In the genomic region with DNA sequence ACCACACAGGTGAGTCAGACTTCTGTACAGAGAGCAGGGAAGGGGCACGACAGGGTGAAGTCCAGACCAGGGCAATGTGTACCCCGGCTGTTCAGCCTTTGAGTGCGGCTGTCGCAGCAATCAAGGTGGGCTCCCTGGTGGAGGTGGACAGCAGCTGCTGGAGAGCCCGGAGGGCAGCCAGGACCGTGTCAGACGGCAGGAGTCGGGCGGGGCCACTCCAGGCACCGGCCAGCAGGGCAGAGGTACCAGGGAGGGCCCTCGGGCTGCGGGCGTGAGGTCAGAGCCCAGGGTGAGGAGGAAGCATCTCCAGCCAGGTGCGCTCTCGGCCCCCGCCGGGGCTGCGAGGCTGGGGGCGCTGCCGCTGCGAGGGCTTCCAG, we compare ENCODE assay signal across 8 cellular contexts. TPM values are rescaled to one million over a fixed set of nuclear protein-coding genes. Genes with fewer than 3 reads are reported as not detected.
A peak's percentile ranks its signal among the peaks of the same experiment; 100 is the strongest.
DNase-seq lines count a peak whose midpoint lies in the region; ATAC-seq, FAIRE-seq and TF ChIP-seq lines count a peak whose summit lies in the region.

No MANE protein-coding gene starts in this region.

- H3K4me3 Mint-ChIP-seq in MCF 10A (ENCODE audit: unreplicated experiment): peak overlapping the region; percentile 90

- POLR2A ChIA-PET in MCF 10A (lab: Yijun Ruan, JAX) (interaction anchor here (1.1 to 6.1 kb wide), 11 partner anchors 8 to 70 kb away, joined by 3 to 73 read pairs (median 13); a partner anchor contains a TSS), HepG2 (lab: Yijun Ruan, JAX) (interaction anchor here (1.1 to 18.6 kb wide), 6 partner anchors 4 to 29 kb away, joined by 3 to 722 read pairs (median 47); a partner anchor contains a TSS)

- TF ChIP-seq CTCF in 22Rv1 (IDR thresholded peaks at IDR 0.05) (no peak), MCF 10A (IDR thresholded peaks at IDR 0.05; ENCODE audit: unreplicated experiment) (no peak), HepG2 (CRISPR knock-in tag; IDR thresholded peaks at IDR 0.05) (no peak), thyroid gland (IDR thresholded peaks at IDR 0.05) (peak in 1 of 6 experiments; percentile 24)

- intact Hi-C loops in MCF 10A (cut with micrococcal nuclease): loop anchor here (1.0 kb wide), 1 partner anchor 23 kb away; no protein-coding TSS in a partner anchor
- intact Hi-C loops in HepG2 (cut with micrococcal nuclease; ENCODE audit: unreplicated experiment): no loop called here
- intact Hi-C loops in thyroid gland (cut with DNase I): no loop called here

- TF ChIP-seq RAD21 in HepG2 (CRISPR knock-in tag; IDR thresholded peaks at IDR 0.05): peak; percentile 58

- in situ Hi-C loops in HepG2 (cut with HindIII; ENCODE audit: extremely low pct_ligation_motif_present, low pct_unique_long_range_greater_than_20kb): no loop called here

- TF ChIP-seq POLR2A in HepG2 (IDR thresholded peaks at IDR 0.05; ENCODE audit: insufficient read depth in 1 of 2, low read depth in 2 of 2, low read length in 2 of 2) (no peak), thyroid gland (IDR thresholded peaks at IDR 0.05) (no peak)

- H3K4me1 Mint-ChIP-seq in MCF 10A (ENCODE audit: insufficient read depth, unreplicated experiment): peaks cover 19% of the 10 kb centered on the region

- H3K9ac ChIP-seq in HepG2 (ENCODE audit: insufficient read depth, low read depth, low read length): peak overlapping the region; percentile 93

- H3K27ac Mint-ChIP-seq in MCF 10A (ENCODE audit: low read depth, unreplicated experiment): no peak overlapping the region

- H3K9me3 Mint-ChIP-seq in MCF 10A (ENCODE audit: unreplicated experiment): no peaks in the 10 kb centered on the region

- H3K4me3 ChIP-seq in HepG2 (replicated peaks in 1 of 3; ENCODE audit: insufficient read depth in 1 of 3, low read depth in 2 of 3, low read length in 3 of 3) (peak overlapping the region; percentile 52 to 83 (median 71)), thyroid gland (replicated peaks in 1 of 3) (peak overlapping the region; percentile 18 to 59 (median 25))

- no peaks in the 10 kb centered on the region; a peak in 1 of 5 replicates for H3K27me3 ChIP-seq in HepG2 (ENCODE audit: control insufficient read depth in 1 of 2, insufficient read depth in 2 of 2, low read length in 2 of 2)
- no peaks in the 10 kb centered on the region for H3K27me3 ChIP-seq in thyroid gland

- DNase-seq in LoVo (ENCODE audit: low spot score) (peak; percentile 64), MCF 10A (ENCODE audit: unreplicated experiment) (peak; percentile 81), HepG2 (ENCODE audit: low spot score) (peak; percentile 74), thyroid gland (peak; percentile 62 to 64), NCI-H2227 (lab: John Stamatoyannopoulos, UW; ENCODE audit: unreplicated experiment) (no peak)

- peaks cover 36% of the 10 kb centered on the region for H3K79me2 ChIP-seq in HepG2 (ENCODE audit: insufficient read depth, low read length)

- H3K9me3 ChIP-seq in HepG2 (ENCODE audit: low read length) (no peaks in the 10 kb centered on the region), thyroid gland (no peaks in the 10 kb centered on the region)

- peaks cover 9 to 23% of the 10 kb centered on the region in 2 experiments for H3K36me3 ChIP-seq in HepG2 (replicated peaks in 1 of 2; ENCODE audit: control insufficient read depth in 1 of 2, insufficient read depth in 2 of 2, low read length in 2 of 2)
- peaks cover 20 to 29% of the 10 kb centered on the region in 2 donors for H3K36me3 ChIP-seq in thyroid gland

- FAIRE-seq in HepG2 (lab: Jason Lieb, UNC): no peak

- H3K27ac ChIP-seq in 22Rv1 (peak overlapping the region; percentile 98), HepG2 (ENCODE audit: extremely low read length, insufficient read depth, low read length) (peak overlapping the region; percentile 87), thyroid gland (peak overlapping the region; percentile 86 to 97 (median 87))

- H3K36me3 Mint-ChIP-seq in MCF 10A (ENCODE audit: insufficient read depth, unreplicated experiment): peaks cover 39% of the 10 kb centered on the region

- CTCF ChIA-PET in MCF 10A (lab: Yijun Ruan, JAX) (interaction anchor here (1.0 kb wide), 1 partner anchor 71 kb away, joined by 4 read pairs; no protein-coding TSS in a partner anchor), HepG2 (lab: Yijun Ruan, JAX; ENCODE audit: low intra/inter-chr PET ratio, low total read pairs) (interaction anchor here (1.9 kb wide), 1 partner anchor 29 kb away, joined by 4 read pairs; no protein-coding TSS in a partner anchor)

- no peaks in the 10 kb centered on the region for H3K27me3 Mint-ChIP-seq in MCF 10A (ENCODE audit: insufficient read depth, unreplicated experiment)

- peaks cover 32% of the 10 kb centered on the region for H4K20me1 ChIP-seq in HepG2 (ENCODE audit: insufficient read depth, low read length)

- TSS peak; percentile 88 for BruUV-seq in MCF 10A (replicated peaks; lab: Mats Ljungman, UMichigan)
- TSS peak; percentile 94 for BruUV-seq in HepG2 (replicated peaks; lab: Mats Ljungman, UMichigan)

- ATAC-seq in GM19324 (IDR thresholded peaks at IDR 0.05; ENCODE audit: low FRiP score, unreplicated experiment) (peak; percentile 13), HepG2 (peak; percentile 27), GM19463 (IDR thresholded peaks at IDR 0.05; ENCODE audit: unreplicated experiment) (no peak)

- H3K4me1 ChIP-seq in HepG2 (ENCODE audit: insufficient read depth, low read length) (peaks cover 75% of the 10 kb centered on the region), thyroid gland (peaks cover 36 to 47% of the 10 kb centered on the region in 2 donors)

- TF ChIP-seq EP300 in HepG2 (IDR thresholded peaks at IDR 0.05; ENCODE audit: low read depth in 2 of 2, low read length in 2 of 2) (no peak; a peak in 1 of 4 replicates), HepG2 (CRISPR knock-in tag; IDR thresholded peaks at IDR 0.05; ENCODE audit: borderline replicate concordance) (no peak)

- H3K4me2 ChIP-seq in HepG2 (ENCODE audit: low read depth, low read length): peak overlapping the region; percentile 99

- 0% methylated on average over 5 of the region's 21 CpGs for WGBS in HepG2 (ENCODE audit: low lambda C conversion rate)
- WGBS in thyroid gland, 2 donors: 6 to 53% methylated on average over 2 to 9 of the region's 21 CpGs

- no peak overlapping the region for H2AFZ ChIP-seq in HepG2 (ENCODE audit: low read length)

RNA-seq across cellular contexts. Expression of a gene that starts 0.8 kb away (rescaled TPM):
- 56.3 and 73.5 TPM in 2 replicates for total RNA-seq in MCF 10A (2022)
- 18.2 and 31.2 TPM in 2 replicates for total RNA-seq in HepG2 (2016; rRNA removed; fragmentation: Illumina TruSeq; extraction: Trizol)
- total RNA-seq in HepG2 (2016; cell fraction: cytosol; rRNA removed; fragmentation: Illumina TruSeq; extraction: Trizol; ENCODE audit: low read depth): 12.4 and 12.6 TPM in 2 replicates
- total RNA-seq in HepG2 (2016; cell fraction: insoluble cytoplasmic fraction; rRNA removed; fragmentation: Illumina TruSeq; extraction: Trizol): 17.3 and 32.7 TPM in 2 replicates
- total RNA-seq in HepG2 (2016; cell fraction: membrane; rRNA removed; fragmentation: Illumina TruSeq; extraction: Trizol): 27.1 and 31.2 TPM in 2 replicates
- total RNA-seq in HepG2 (2016; cell fraction: nucleus; rRNA removed; fragmentation: Illumina TruSeq; extraction: Trizol): 24.6 and 30.5 TPM in 2 replicates
- 21.6 and 24.1 TPM in 2 replicates for polyA plus RNA-seq in HepG2 (2011; rRNA removed)
- polyA plus RNA-seq in HepG2 (2011; cell fraction: cytosol; rRNA removed): 21.4 and 47.8 TPM in 2 replicates
- polyA plus RNA-seq in HepG2 (2011; cell fraction: nucleus; rRNA removed): 121 and 136 TPM in 2 replicates
- polyA plus RNA-seq in HepG2 (2012): 22.6 and 36.4 TPM in 2 replicates
- polyA plus RNA-seq in HepG2 (2016; cell fraction: cytosol; fragmentation: Illumina TruSeq; extraction: Trizol; ENCODE audit: low read depth): 7.3 and 9.3 TPM in 2 replicates
- 21.4 and 25.4 TPM in 2 replicates for polyA plus RNA-seq in HepG2 (2016; cell fraction: insoluble cytoplasmic fraction; fragmentation: Illumina TruSeq; extraction: Trizol; ENCODE audit: low read depth)
- polyA plus RNA-seq in HepG2 (2016; cell fraction: membrane; fragmentation: Illumina TruSeq; extraction: Trizol; ENCODE audit: low read depth): 17.2 and 17.8 TPM in 2 replicates
- polyA plus RNA-seq in HepG2 (2016; cell fraction: nucleus; fragmentation: Illumina TruSeq; extraction: Trizol; ENCODE audit: insufficient read depth, low read depth): 62.7 and 63.0 TPM in 2 replicates
- polyA minus RNA-seq in HepG2 (2011; rRNA and poly(A)+ RNA removed; ENCODE audit: low replicate concordance): 8.8 and 50.3 TPM in 2 replicates
- polyA minus RNA-seq in HepG2 (2011; cell fraction: cytosol; rRNA and poly(A)+ RNA removed): 23.0 and 37.5 TPM in 2 replicates
- 17.0 and 22.8 TPM in 2 replicates for polyA minus RNA-seq in HepG2 (2011; cell fraction: nucleus; rRNA and poly(A)+ RNA removed)
- 100 to 1,000 TPM in 1 of 4 donors, 10 to 100 TPM in 3; 45.4 to 108 (median 73.2) TPM for total RNA-seq in thyroid gland

RNA-seq across cellular contexts. Expression of a gene that starts 41.3 kb away (rescaled TPM):
- total RNA-seq in MCF 10A (2022) (70.7 and 107 TPM in 2 replicates), HepG2 (2016; rRNA removed; fragmentation: Illumina TruSeq; extraction: Trizol) (19.6 and 44.7 TPM in 2 replicates), thyroid gland (100 to 1,000 TPM in 3 of 4 donors, 10 to 100 TPM in 1; 50.3 to 244 (median 154) TPM)
- total RNA-seq in HepG2 (2016; cell fraction: cytosol; rRNA removed; fragmentation: Illumina TruSeq; extraction: Trizol; ENCODE audit: low read depth): 22.4 and 24.2 TPM in 2 replicates
- total RNA-seq in HepG2 (2016; cell fraction: insoluble cytoplasmic fraction; rRNA removed; fragmentation: Illumina TruSeq; extraction: Trizol): 18.8 and 46.8 TPM in 2 replicates
- total RNA-seq in HepG2 (2016; cell fraction: membrane; rRNA removed; fragmentation: Illumina TruSeq; extraction: Trizol): 27.6 and 29.9 TPM in 2 replicates
- 35.5 and 40.6 TPM in 2 replicates for total RNA-seq in HepG2 (2016; cell fraction: nucleus; rRNA removed; fragmentation: Illumina TruSeq; extraction: Trizol)
- polyA plus RNA-seq in HepG2 (2011; rRNA removed): 17.2 and 20.2 TPM in 2 replicates
- polyA plus RNA-seq in HepG2 (2011; cell fraction: cytosol; rRNA removed): 16.7 and 25.6 TPM in 2 replicates
- 44.2 and 48.8 TPM in 2 replicates for polyA plus RNA-seq in HepG2 (2011; cell fraction: nucleus; rRNA removed)
- polyA plus RNA-seq in HepG2 (2012): 9.4 and 10.2 TPM in 2 replicates
- 25.8 and 29.9 TPM in 2 replicates for polyA plus RNA-seq in HepG2 (2016; cell fraction: cytosol; fragmentation: Illumina TruSeq; extraction: Trizol; ENCODE audit: low read depth)
- polyA plus RNA-seq in HepG2 (2016; cell fraction: insoluble cytoplasmic fraction; fragmentation: Illumina TruSeq; extraction: Trizol; ENCODE audit: low read depth): 22.7 and 25.1 TPM in 2 replicates
- polyA plus RNA-seq in HepG2 (2016; cell fraction: membrane; fragmentation: Illumina TruSeq; extraction: Trizol; ENCODE audit: low read depth): 26.9 and 27.0 TPM in 2 replicates
- 89.1 and 100 TPM in 2 replicates for polyA plus RNA-seq in HepG2 (2016; cell fraction: nucleus; fragmentation: Illumina TruSeq; extraction: Trizol; ENCODE audit: insufficient read depth, low read depth)
- polyA minus RNA-seq in HepG2 (2011; rRNA and poly(A)+ RNA removed; ENCODE audit: low replicate concordance): 6.9 and 14.7 TPM in 2 replicates
- 4.4 and 5.2 TPM in 2 replicates for polyA minus RNA-seq in HepG2 (2011; cell fraction: cytosol; rRNA and poly(A)+ RNA removed)
- 4.5 and 4.7 TPM in 2 replicates for polyA minus RNA-seq in HepG2 (2011; cell fraction: nucleus; rRNA and poly(A)+ RNA removed)

RNA-seq across cellular contexts. Expression of a gene that starts 41.5 kb away (rescaled TPM):
- total RNA-seq in MCF 10A (2022) (16.6 and 18.2 TPM in 2 replicates), HepG2 (2016; rRNA removed; fragmentation: Illumina TruSeq; extraction: Trizol) (6.6 and 15.8 TPM in 2 replicates), thyroid gland (10 to 100 TPM; 25.5 to 60.5 (median 52.2) TPM)
- total RNA-seq in HepG2 (2016; cell fraction: cytosol; rRNA removed; fragmentation: Illumina TruSeq; extraction: Trizol; ENCODE audit: low read depth): 1.5 and 3.0 TPM in 2 replicates
- total RNA-seq in HepG2 (2016; cell fraction: insoluble cytoplasmic fraction; rRNA removed; fragmentation: Illumina TruSeq; extraction: Trizol): 6.8 and 15.6 TPM in 2 replicates
- 6.4 and 10.5 TPM in 2 replicates for total RNA-seq in HepG2 (2016; cell fraction: membrane; rRNA removed; fragmentation: Illumina TruSeq; extraction: Trizol)
- total RNA-seq in HepG2 (2016; cell fraction: nucleus; rRNA removed; fragmentation: Illumina TruSeq; extraction: Trizol): 10.6 and 14.2 TPM in 2 replicates
- polyA plus RNA-seq in HepG2 (2011; rRNA removed): 7.8 and 9.5 TPM in 2 replicates
- polyA plus RNA-seq in HepG2 (2011; cell fraction: cytosol; rRNA removed): 5.9 and 6.1 TPM in 2 replicates
- 25.1 and 26.7 TPM in 2 replicates for polyA plus RNA-seq in HepG2 (2011; cell fraction: nucleus; rRNA removed)
- polyA plus RNA-seq in HepG2 (2012): 9.4 and 10.0 TPM in 2 replicates
- 2.9 and 3.3 TPM in 2 replicates for polyA plus RNA-seq in HepG2 (2016; cell fraction: cytosol; fragmentation: Illumina TruSeq; extraction: Trizol; ENCODE audit: low read depth)
- polyA plus RNA-seq in HepG2 (2016; cell fraction: insoluble cytoplasmic fraction; fragmentation: Illumina TruSeq; extraction: Trizol; ENCODE audit: low read depth): 6.1 and 6.8 TPM in 2 replicates
- 5.6 and 6.9 TPM in 2 replicates for polyA plus RNA-seq in HepG2 (2016; cell fraction: membrane; fragmentation: Illumina TruSeq; extraction: Trizol; ENCODE audit: low read depth)
- polyA plus RNA-seq in HepG2 (2016; cell fraction: nucleus; fragmentation: Illumina TruSeq; extraction: Trizol; ENCODE audit: insufficient read depth, low read depth): 26.3 and 30.4 TPM in 2 replicates
- polyA minus RNA-seq in HepG2 (2011; rRNA and poly(A)+ RNA removed; ENCODE audit: low replicate concordance): 5.8 and 12.8 TPM in 2 replicates
- 5.7 and 7.1 TPM in 2 replicates for polyA minus RNA-seq in HepG2 (2011; cell fraction: cytosol; rRNA and poly(A)+ RNA removed)
- 3.4 and 4.5 TPM in 2 replicates for polyA minus RNA-seq in HepG2 (2011; cell fraction: nucleus; rRNA and poly(A)+ RNA removed)

RNA-seq across cellular contexts. Expression of a gene that starts 52.8 kb away (rescaled TPM):
- total RNA-seq in MCF 10A (2022) (not detected in 2 replicates), HepG2 (2016; rRNA removed; fragmentation: Illumina TruSeq; extraction: Trizol) (not detected in 2 replicates), thyroid gland (not detected)
- total RNA-seq in HepG2 (2016; cell fraction: cytosol; rRNA removed; fragmentation: Illumina TruSeq; extraction: Trizol; ENCODE audit: low read depth): not detected in 2 replicates
- total RNA-seq in HepG2 (2016; cell fraction: insoluble cytoplasmic fraction; rRNA removed; fragmentation: Illumina TruSeq; extraction: Trizol): not detected in 2 replicates
- not detected in 2 replicates for total RNA-seq in HepG2 (2016; cell fraction: membrane; rRNA removed; fragmentation: Illumina TruSeq; extraction: Trizol)
- total RNA-seq in HepG2 (2016; cell fraction: nucleus; rRNA removed; fragmentation: Illumina TruSeq; extraction: Trizol): not detected in 2 replicates
- polyA plus RNA-seq in HepG2 (2011; rRNA removed): not detected in 2 replicates
- not detected in 2 replicates for polyA plus RNA-seq in HepG2 (2011; cell fraction: cytosol; rRNA removed)
- not detected in 2 replicates for polyA plus RNA-seq in HepG2 (2011; cell fraction: nucleus; rRNA removed)
- not detected in 2 replicates for polyA plus RNA-seq in HepG2 (2012)
- not detected in 2 replicates for polyA plus RNA-seq in HepG2 (2016; cell fraction: cytosol; fragmentation: Illumina TruSeq; extraction: Trizol; ENCODE audit: low read depth)
- not detected in 2 replicates for polyA plus RNA-seq in HepG2 (2016; cell fraction: insoluble cytoplasmic fraction; fragmentation: Illumina TruSeq; extraction: Trizol; ENCODE audit: low read depth)
- polyA plus RNA-seq in HepG2 (2016; cell fraction: membrane; fragmentation: Illumina TruSeq; extraction: Trizol; ENCODE audit: low read depth): not detected in 2 replicates
- polyA plus RNA-seq in HepG2 (2016; cell fraction: nucleus; fragmentation: Illumina TruSeq; extraction: Trizol; ENCODE audit: insufficient read depth, low read depth): not detected in 2 replicates
- 0.07 TPM in 1 of 2 replicates, not detected in the other for polyA minus RNA-seq in HepG2 (2011; rRNA and poly(A)+ RNA removed; ENCODE audit: low replicate concordance)
- polyA minus RNA-seq in HepG2 (2011; cell fraction: cytosol; rRNA and poly(A)+ RNA removed): not detected in 2 replicates
- polyA minus RNA-seq in HepG2 (2011; cell fraction: nucleus; rRNA and poly(A)+ RNA removed): not detected in 2 replicates
